9 cellular contexts compared by ENCODE assay signal in genomic region chr9:1837453-1838084, GRCh38.
DNase-seq lines count a peak whose midpoint lies in the region; ATAC-seq and TF ChIP-seq lines count a peak whose summit lies in the region.
"Had no signal": no experiment of that assay in that cellular context is flagged by ENCODE, and none has a peak within 500 bp of the region (broad histone marks: within the 10 kb centered on the region; RNA-seq: fewer than 3 reads in every experiment).

No MANE protein-coding gene starts in this region.

- intact Hi-C loops in sciatic nerve (cut with DNase I): no loop called here

- no peaks in the 10 kb centered on the region for H3K36me3 Mint-ChIP-seq in activated CD4-positive, alpha-beta memory T cell treated with anti-CD3 and anti-CD28 coated beads, Interleukin-2, amount 10 ng/mL, durations not matched to agents 7 days and 5 days (ENCODE audit: low read depth)

- H3K4me1 ChIP-seq in lung (ENCODE audit: control insufficient read depth in 2 of 2, insufficient read depth in 2 of 2, low read length in 2 of 2): peaks cover 0 to 2% of the 10 kb centered on the region in 2 donors
- H3K4me1 ChIP-seq: adrenal gland had no signal

- whole genome bisulfite sequencing in lung, 2 donors: 43% methylated on average over 6 of the region's 6 CpGs

- H3K27me3 ChIP-seq in lung (ENCODE audit: control insufficient read depth, insufficient read depth): no peaks in the 10 kb centered on the region
- H3K27me3 ChIP-seq: adrenal gland had no signal

- no peaks in the 10 kb centered on the region for H3K9me3 ChIP-seq in lung (ENCODE audit: control insufficient read depth in 2 of 2, insufficient read depth in 1 of 2, low read length in 1 of 2)
- H3K9me3 ChIP-seq: adrenal gland had no signal

- POLR2A ChIA-PET in activated CD4-positive, alpha-beta memory T cell treated with anti-CD3 and anti-CD28 coated beads, Interleukin-2, amount 10 ng/mL, durations not matched to agents 7 days and 5 days (lab: Charles Lee): no interaction called here

- H3K4me3 ChIP-seq in lung: no peak overlapping the region
- H3K4me3 ChIP-seq: adrenal gland had no signal

- ATAC-seq in GM21529 (IDR thresholded peaks at IDR 0.05; ENCODE audit: unreplicated experiment) (peak; percentile 80), lung (ENCODE audit: insufficient read depth, low FRiP score) (peak; percentile 35), sciatic nerve (no peak)

- no peak overlapping the region for H3K4me3 Mint-ChIP-seq in activated CD4-positive, alpha-beta memory T cell treated with anti-CD3 and anti-CD28 coated beads, Interleukin-2, amount 10 ng/mL, durations not matched to agents 7 days and 5 days

- DNase-seq in activated CD4-positive, alpha-beta T cell treated with anti-CD3 and anti-CD28 coated beads for 48 hours: peak; percentile 15
- no peak for DNase-seq in activated CD4-positive, alpha-beta T cell treated with anti-CD3 and anti-CD28 coated beads for 4 hours
- DNase-seq in LoVo (ENCODE audit: low spot score) (peak; percentile 3), lung (ENCODE audit: low spot score) (no peak), NCI-H1048 (lab: John Stamatoyannopoulos, UW) (no peak), sciatic nerve (ENCODE audit: low spot score) (no peak)
- DNase-seq in activated CD4-positive, alpha-beta memory T cell treated with anti-CD3 and anti-CD28 coated beads, Interleukin-2, amount 10 ng/mL, durations not matched to agents 7 days and 5 days: peak; percentile 17

- no peak overlapping the region for H3K27ac Mint-ChIP-seq in activated CD4-positive, alpha-beta memory T cell treated with anti-CD3 and anti-CD28 coated beads, Interleukin-2, amount 10 ng/mL, durations not matched to agents 7 days and 5 days

- CTCF ChIA-PET in activated CD4-positive, alpha-beta memory T cell treated with anti-CD3 and anti-CD28 coated beads, Interleukin-2, amount 10 ng/mL, durations not matched to agents 7 days and 5 days (lab: Charles Lee): interaction anchor here (1.3 kb wide), 1 partner anchor 10 kb away, joined by 3 read pairs; no protein-coding TSS in a partner anchor

- no peaks in the 10 kb centered on the region for H3K9me3 Mint-ChIP-seq in activated CD4-positive, alpha-beta memory T cell treated with anti-CD3 and anti-CD28 coated beads, Interleukin-2, amount 10 ng/mL, durations not matched to agents 7 days and 5 days

- TF ChIP-seq CTCF in lung (IDR thresholded peaks at IDR 0.05; ENCODE audit: control extremely low read depth, extremely low read depth): no peak

- no peaks in the 10 kb centered on the region for H3K4me1 Mint-ChIP-seq in activated CD4-positive, alpha-beta memory T cell treated with anti-CD3 and anti-CD28 coated beads, Interleukin-2, amount 10 ng/mL, durations not matched to agents 7 days and 5 days

- H3K27ac ChIP-seq in lung (ENCODE audit: low read depth in 1 of 2, low read length in 1 of 2): no peak overlapping the region
- H3K27ac ChIP-seq: adrenal gland had no signal

- peaks cover 7% of the 10 kb centered on the region for H3K27me3 Mint-ChIP-seq in activated CD4-positive, alpha-beta memory T cell treated with anti-CD3 and anti-CD28 coated beads, Interleukin-2, amount 10 ng/mL, durations not matched to agents 7 days and 5 days

- H3K36me3 ChIP-seq in lung (ENCODE audit: control insufficient read depth in 2 of 2, insufficient read depth in 2 of 2, low read length in 2 of 2): no peaks in the 10 kb centered on the region
- H3K36me3 ChIP-seq: adrenal gland had no signal

Comparison
In these comparisons a context has a peak if more than half of its experiments do, and no peak if none do; other contexts are left out.
1. DNase-seq: peak in activated CD4-positive, alpha-beta T cell treated with anti-CD3 and anti-CD28 coated beads for 48 hours (single experiment), LoVo (single experiment) and activated CD4-positive, alpha-beta memory T cell treated with anti-CD3 and anti-CD28 coated beads, Interleukin-2, amount 10 ng/mL, durations not matched to agents 7 days and 5 days (single experiment); none in activated CD4-positive, alpha-beta T cell treated with anti-CD3 and anti-CD28 coated beads for 4 hours (0 of 2), lung (single experiment), NCI-H1048 (single experiment) and sciatic nerve (single experiment).